1 cellular context compared by ENCODE assay signal in the genomic region with DNA sequence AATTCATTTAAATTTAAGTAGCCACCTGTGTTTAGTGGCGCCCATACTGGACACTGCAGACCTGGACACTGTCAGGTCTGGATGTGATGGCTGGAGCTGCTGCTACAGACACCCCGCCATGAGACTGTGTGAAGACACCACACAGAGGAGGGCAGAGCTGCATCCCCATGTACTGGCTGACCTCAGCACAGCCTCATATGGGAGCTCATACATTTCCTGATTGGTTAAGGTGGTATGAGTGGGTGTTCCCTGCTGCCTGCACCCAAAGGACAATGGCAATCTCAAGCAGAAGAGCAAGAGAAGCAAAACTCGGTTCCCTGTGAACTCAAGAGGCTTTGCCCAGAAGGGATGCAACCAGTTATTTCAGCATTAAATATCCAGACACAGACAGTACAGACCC.
TF ChIP-seq lines count a peak whose summit lies in the region.

No MANE protein-coding gene starts in this region.

TF ChIP-seq in IMR-90, 13 proteins besides CTCF, POLR2A, EP300 and RAD21 (continued from another document):
- no peak for TF ChIP-seq NFE2L2 (IDR thresholded peaks at IDR 0.05; ENCODE audit: low read depth, low read length)
